ENCODE assay signal across 16 cellular contexts in genomic region chr2:123453772-123454171, GRCh38.
DNase-seq lines count a peak whose midpoint lies in the region; ATAC-seq, FAIRE-seq and TF ChIP-seq lines count a peak whose summit lies in the region.
"Had no signal": no experiment of that assay in that cellular context is flagged by ENCODE, and none has a peak within 500 bp of the region (broad histone marks: within the 10 kb centered on the region; RNA-seq: fewer than 3 reads in every experiment).

No MANE protein-coding gene starts in this region.

- no peak overlapping the region for H3K4me3 Mint-ChIP-seq in CD14-positive monocyte
- H3K4me3 Mint-ChIP-seq: B cell; CD4-positive, alpha-beta memory T cell; HFFc6 had no signal

- H3K27ac Mint-ChIP-seq in CD14-positive monocyte, result no peak overlapping the region
- H3K27ac Mint-ChIP-seq: B cell; CD4-positive, alpha-beta memory T cell; HFFc6 had no signal

- no peaks in the 10 kb centered on the region for H3K27me3 ChIP-seq in bronchial epithelial cell (ENCODE audit: control insufficient read depth, insufficient read depth, low read length)

- no peak for FAIRE-seq in bronchial epithelial cell (lab: Jason Lieb, UNC)
- FAIRE-seq: A204.1, GM12878 had no signal

- no peak for DNase-seq in left ventricle myocardium superior
- DNase-seq in cardiac septum (ENCODE audit: low spot score), result no peak
- DNase-seq in bronchial epithelial cell (ENCODE audit: low read depth), result peak; percentile 2
- peak; percentile 34 for DNase-seq in foreskin melanocyte
- DNase-seq in CD14-positive monocyte (ENCODE audit: low spot score), result no peak
- no peak for DNase-seq in islet precursor cell
- DNase-seq in NCI-H69 (lab: John Stamatoyannopoulos, UW), result no peak
- DNase-seq: C1 segment of cervical spinal cord; CD4-positive, alpha-beta memory T cell; DMS79; GOT3; HCEC 1CT; HFFc6 had no signal

- ATAC-seq in left ventricle myocardium superior, result peak; percentile 50
- ATAC-seq: GM12878 had no signal

- intact Hi-C loops in left ventricle myocardium superior (cut with micrococcal nuclease) (no loop called here), cardiac septum (cut with DNase I) (no loop called here), CD14-positive monocyte (cut with micrococcal nuclease) (no loop called here)

- no peak overlapping the region for H3K4me3 ChIP-seq in bronchial epithelial cell (ENCODE audit: low read depth, low read length)
- H3K4me3 ChIP-seq: GM12878 had no signal

- H3K4me1 Mint-ChIP-seq in CD14-positive monocyte, result no peaks in the 10 kb centered on the region
- H3K4me1 Mint-ChIP-seq: B cell; CD4-positive, alpha-beta memory T cell had no signal

- H3K36me3 ChIP-seq in bronchial epithelial cell (ENCODE audit: control insufficient read depth, insufficient read depth, low read length), result no peaks in the 10 kb centered on the region

- H3K36me3 Mint-ChIP-seq in CD14-positive monocyte, result no peaks in the 10 kb centered on the region
- H3K36me3 Mint-ChIP-seq: CD4-positive, alpha-beta memory T cell had no signal

- TF ChIP-seq CTCF in bronchial epithelial cell (IDR thresholded peaks at IDR 0.05; ENCODE audit: insufficient read depth, low read length, severe bottlenecking), result no peak
- no peak for TF ChIP-seq CTCF in CD14-positive monocyte (IDR thresholded peaks at IDR 0.05)

- peaks cover 0 to 2% (median 0%) of the 10 kb centered on the region in 3 donors for H3K27me3 Mint-ChIP-seq in CD14-positive monocyte (ENCODE audit: low read depth in 3 of 3)
- H3K27me3 Mint-ChIP-seq: B cell; CD4-positive, alpha-beta memory T cell had no signal

- H3K9me3 Mint-ChIP-seq in CD14-positive monocyte, result peaks cover 0 to 11% (median 4%) of the 10 kb centered on the region in 7 donors

Comparison
In these comparisons a context has a peak if more than half of its experiments do, and no peak if none do; other contexts are left out.
1. DNase-seq: peak in bronchial epithelial cell (single experiment) and foreskin melanocyte (single experiment); none in left ventricle myocardium superior (single experiment), cardiac septum (single experiment), CD14-positive monocyte (single experiment), islet precursor cell (single experiment) and NCI-H69 (single experiment).